ENCODE assay signal across 1 cellular context in genomic region chr5:72847989-72848473, GRCh38.
TF ChIP-seq lines count a peak whose summit lies in the region.

No MANE protein-coding gene starts in this region.

TF ChIP-seq in HepG2, 621 proteins besides CTCF, POLR2A, EP300 and RAD21 (continued from another document):
- TF ChIP-seq RELA (CRISPR knock-in tag; IDR thresholded peaks at IDR 0.05) (no peak), ZNF512B (CRISPR knock-in tag; IDR thresholded peaks at IDR 0.05; ENCODE audit: borderline replicate concordance) (no peak), ZBTB4 (CRISPR knock-in tag; IDR thresholded peaks at IDR 0.05; ENCODE audit: borderline replicate concordance) (no peak), ZNF580 (CRISPR knock-in tag; IDR thresholded peaks at IDR 0.05; ENCODE audit: borderline replicate concordance, low read depth) (peak; percentile 69; the same call in 1 of the 2 replicates), THAP11 (CRISPR knock-in tag; IDR thresholded peaks at IDR 0.05) (peak; percentile 61; the same call in 1 of the 2 replicates), CHD4 (IDR thresholded peaks at IDR 0.05; ENCODE audit: borderline replicate concordance, low read length) (no peak), ZNF709 (CRISPR knock-in tag; IDR thresholded peaks at IDR 0.05) (0 out of 2 replicates have a peak, but pooled peaks have one; percentile 22), TRIM22 (IDR thresholded peaks at IDR 0.05) (no peak), ZNF33B (CRISPR knock-in tag; IDR thresholded peaks at IDR 0.05) (0 out of 2 replicates have a peak, but pooled peaks have one; percentile 70), ZNF263 (CRISPR knock-in tag; IDR thresholded peaks at IDR 0.05) (peak; percentile 26; the same call in 1 of the 2 replicates), ZNF570 (CRISPR knock-in tag; IDR thresholded peaks at IDR 0.05; ENCODE audit: borderline replicate concordance) (no peak), SOX13 (IDR thresholded peaks at IDR 0.05) (no peak), SOX13 (CRISPR knock-in tag; conservative IDR thresholded peaks at IDR 0.05 in 1 of 2, IDR thresholded peaks at IDR 0.05 in 1 of 2) (peak in 1 of 2 experiments; percentile 48; a peak in 1 of 4 replicates), ZBTB1 (CRISPR knock-in tag; IDR thresholded peaks at IDR 0.05; ENCODE audit: borderline replicate concordance) (no peak), HMGA1 (CRISPR knock-in tag; conservative IDR thresholded peaks at IDR 0.05) (no peak), THRA (CRISPR knock-in tag; IDR thresholded peaks at IDR 0.05; ENCODE audit: borderline replicate concordance) (peak; percentile 52; the same call in 1 of the 2 replicates), ZNF143 (CRISPR knock-in tag; IDR thresholded peaks at IDR 0.05) (no peak), E2F1 (CRISPR knock-in tag; IDR thresholded peaks at IDR 0.05) (0 out of 2 replicates have a peak, but pooled peaks have one; percentile 63), EED (CRISPR knock-in tag; IDR thresholded peaks at IDR 0.05) (0 out of 2 replicates have a peak, but pooled peaks have one; percentile 54), ZNF724P (CRISPR knock-in tag; IDR thresholded peaks at IDR 0.05; ENCODE audit: borderline replicate concordance) (no peak), ZNF501 (CRISPR knock-in tag; IDR thresholded peaks at IDR 0.05) (peak; percentile 96), JUNB (CRISPR knock-in tag; IDR thresholded peaks at IDR 0.05; ENCODE audit: borderline replicate concordance) (peak; percentile 69; the same call in 1 of the 2 replicates), ZNF431 (CRISPR knock-in tag; IDR thresholded peaks at IDR 0.05; ENCODE audit: borderline replicate concordance, low read depth) (peak; percentile 54; the same call in 1 of the 2 replicates), ZNF83 (CRISPR knock-in tag; IDR thresholded peaks at IDR 0.05; ENCODE audit: borderline replicate concordance) (0 out of 2 replicates have a peak, but pooled peaks have one; percentile 82), GLI4 (CRISPR knock-in tag; IDR thresholded peaks at IDR 0.05; ENCODE audit: borderline replicate concordance) (peak; percentile 31; the same call in 1 of the 2 replicates), RARG (CRISPR knock-in tag; IDR thresholded peaks at IDR 0.05; ENCODE audit: low read depth) (no peak), IKZF4 (CRISPR knock-in tag; IDR thresholded peaks at IDR 0.05; ENCODE audit: borderline replicate concordance, low read depth, not compliant biosample characterization) (peak; percentile 59), FOXO4 (CRISPR knock-in tag; conservative IDR thresholded peaks at IDR 0.05) (0 out of 2 replicates have a peak, but pooled peaks have one; percentile 88), BHLHE40 (IDR thresholded peaks at IDR 0.05; ENCODE audit: low read length) (peak; percentile 20; the same call in 1 of the 2 replicates), PCBP2 (optimal IDR thresholded peaks at IDR 0.05; ENCODE audit: low read depth, low read length, poor library complexity, severe bottlenecking) (no peak), ZFY (CRISPR knock-in tag; IDR thresholded peaks at IDR 0.05) (peak; percentile 88), JARID2 (CRISPR knock-in tag; IDR thresholded peaks at IDR 0.05; ENCODE audit: insufficient replicate concordance) (no peak), FOSL1 (CRISPR knock-in tag; IDR thresholded peaks at IDR 0.05; ENCODE audit: borderline replicate concordance) (peak; percentile 86), ZBTB43 (CRISPR knock-in tag; conservative IDR thresholded peaks at IDR 0.05) (peak; percentile 12; the same call in 1 of the 2 replicates), TFDP1 (CRISPR knock-in tag; IDR thresholded peaks at IDR 0.05; ENCODE audit: borderline replicate concordance) (no peak), ZNF430 (CRISPR knock-in tag; IDR thresholded peaks at IDR 0.05) (peak; percentile 41; the same call in 1 of the 2 replicates), ZBTB8A (CRISPR knock-in tag; IDR thresholded peaks at IDR 0.05; ENCODE audit: borderline replicate concordance, low read depth) (no peak), ZNF792 (CRISPR knock-in tag; IDR thresholded peaks at IDR 0.05) (peak; percentile 91), NAIF1 (CRISPR knock-in tag; IDR thresholded peaks at IDR 0.05; ENCODE audit: borderline replicate concordance) (no peak), GABPB1 (CRISPR knock-in tag; IDR thresholded peaks at IDR 0.05) (peak; percentile 86), FOXA3 (CRISPR knock-in tag; IDR thresholded peaks at IDR 0.05) (no peak), ATAD3A (CRISPR knock-in tag; IDR thresholded peaks at IDR 0.05) (no peak), EEA1 (CRISPR knock-in tag; IDR thresholded peaks at IDR 0.05; ENCODE audit: borderline replicate concordance) (peak; percentile 55; the same call in 1 of the 2 replicates), ZBTB10 (CRISPR knock-in tag; IDR thresholded peaks at IDR 0.05; ENCODE audit: borderline replicate concordance) (0 out of 2 replicates have a peak, but pooled peaks have one; percentile 51), SNAPC2 (CRISPR knock-in tag; IDR thresholded peaks at IDR 0.05) (0 out of 2 replicates have a peak, but pooled peaks have one; percentile 51)
